1 cellular context compared by ENCODE assay signal in the genomic region with DNA sequence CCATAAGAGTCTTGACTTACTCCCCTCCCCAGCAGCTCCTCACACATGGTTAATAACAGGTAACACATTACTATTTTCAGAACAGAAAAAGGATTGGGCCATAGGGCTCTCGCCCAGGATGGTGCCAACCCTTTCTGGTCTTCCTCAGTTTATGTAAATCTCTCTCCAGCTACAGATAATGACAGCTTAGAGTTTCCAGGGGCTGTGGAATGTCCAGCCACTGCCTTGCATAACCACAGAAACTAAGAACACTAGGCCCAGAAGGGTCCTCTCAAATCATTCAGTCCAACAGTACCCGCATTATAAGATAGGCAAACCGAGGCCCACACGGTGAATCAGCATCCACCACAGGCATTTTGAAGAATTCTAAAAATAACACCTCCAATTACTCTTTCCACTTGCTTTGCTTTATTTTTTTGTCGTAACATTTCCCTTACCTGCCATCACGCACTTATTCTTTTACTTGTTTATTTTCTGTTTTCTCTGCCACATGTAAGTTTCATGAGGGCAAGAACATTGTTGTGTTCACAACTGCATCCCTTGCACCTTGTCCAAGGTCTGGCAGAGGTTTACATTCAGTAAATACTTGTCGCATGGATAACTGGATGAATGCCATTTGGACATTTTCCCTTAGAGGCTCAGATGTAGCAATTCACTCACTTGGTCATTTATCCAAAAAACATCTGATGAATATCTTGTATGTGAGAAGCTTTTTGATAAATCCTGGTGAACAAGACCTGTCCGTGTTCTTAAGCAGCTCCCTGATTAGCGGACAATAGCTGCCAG.
TF ChIP-seq lines count a peak whose summit lies in the region.

No MANE protein-coding gene starts in this region.

TF ChIP-seq in IMR-90, 13 proteins besides CTCF, POLR2A, EP300 and RAD21:
- TF ChIP-seq CHD1 (IDR thresholded peaks at IDR 0.05; ENCODE audit: low read depth, low read length): no peak
- no peak for TF ChIP-seq MXI1 (IDR thresholded peaks at IDR 0.05; ENCODE audit: borderline replicate concordance, low read depth, low read length)
- TF ChIP-seq FOS (IDR thresholded peaks at IDR 0.05; ENCODE audit: low read depth, low read length): no peak
- TF ChIP-seq RCOR1 (IDR thresholded peaks at IDR 0.05; ENCODE audit: insufficient replicate concordance, low read length): no peak
